In the genomic region with DNA sequence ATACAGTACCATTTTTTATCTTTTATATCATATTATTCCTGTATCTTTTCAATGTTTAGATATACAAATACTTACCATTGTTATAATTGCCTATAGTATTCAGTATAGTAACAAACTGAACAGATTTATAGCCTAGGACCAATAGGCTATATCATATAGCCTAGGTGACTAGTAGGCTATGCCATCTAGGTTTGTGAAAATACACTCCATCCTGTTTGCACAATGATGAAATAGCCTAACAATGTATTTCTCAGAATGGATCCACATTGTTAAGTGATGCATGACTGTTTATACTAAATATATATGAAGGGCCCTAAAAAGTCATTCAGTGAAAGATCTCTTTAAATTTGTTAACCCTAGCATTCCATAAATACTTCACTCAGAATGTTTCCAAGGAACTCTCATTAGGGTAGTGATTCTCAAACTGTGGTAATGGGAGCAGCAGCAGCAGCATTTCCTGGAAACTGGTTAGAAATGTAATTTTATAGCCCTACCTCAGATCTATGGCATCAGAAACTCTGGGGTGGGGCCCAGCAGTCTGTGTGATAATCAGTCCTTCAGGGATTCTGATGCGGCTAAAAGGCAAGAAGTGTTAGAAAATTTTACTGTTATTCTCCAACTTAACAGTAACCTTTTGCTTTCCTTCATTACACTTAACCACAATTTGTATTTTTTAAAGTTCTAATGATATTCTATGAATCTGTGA, we compare ENCODE assay signal across 18 cellular contexts.
DNase-seq lines count a peak whose midpoint lies in the region; ATAC-seq and TF ChIP-seq lines count a peak whose summit lies in the region.
"Had no signal": no experiment of that assay in that cellular context is flagged by ENCODE, and none has a peak within 500 bp of the region (broad histone marks: within the 10 kb centered on the region; RNA-seq: fewer than 3 reads in every experiment).

No MANE protein-coding gene starts in this region.

- intact Hi-C loops in dorsolateral prefrontal cortex (cut with DNase I): no loop called here

- H3K27ac Mint-ChIP-seq in HFFc6 (peak overlapping the region; percentile 43; the same call in 1 of the 2 replicates), type B pancreatic cell (no peak overlapping the region)
- H3K27ac Mint-ChIP-seq: activated CD4-positive, alpha-beta memory T cell treated with anti-CD3 and anti-CD28 coated beads, Interleukin-2, amount 10 ng/mL, durations not matched to agents 7 days and 5 days; activated naive CD8-positive, alpha-beta T cell treated with anti-CD3 and anti-CD28 coated beads, Interleukin-2, amount 50 U/mL, for 24 hours; neural progenitor cell; T-cell had no signal

- DNase-seq in AG04449 (ENCODE audit: low read depth, low spot score) (peak; percentile 36), HFFc6 (peak; percentile 18), astrocyte of the hippocampus (ENCODE audit: low read depth, low spot score) (peak; percentile 34), kidney tubule cell (ENCODE audit: low spot score) (peak; percentile 25), iPS-NIHi11 (ENCODE audit: low spot score) (no peak), dorsolateral prefrontal cortex (no peak), type B pancreatic cell (ENCODE audit: extremely low spot score, unreplicated experiment) (no peak)
- DNase-seq: activated CD4-positive, alpha-beta memory T cell treated with anti-CD3 and anti-CD28 coated beads, Interleukin-2, amount 10 ng/mL, durations not matched to agents 7 days and 5 days; activated naive CD8-positive, alpha-beta T cell treated with anti-CD3 and anti-CD28 coated beads, Interleukin-2, amount 50 U/mL, for 24 hours; GDM1; head of caudate nucleus; NCI-H2081 treated with DMSO at 0.1 percent for 48 hours; retina; T-cell had no signal

- H3K4me3 ChIP-seq in AG04449 (ENCODE audit: low read depth, low read length) (no peak overlapping the region), dorsolateral prefrontal cortex (no peak overlapping the region)
- H3K4me3 ChIP-seq: neural progenitor cell had no signal

- peaks cover 0 to 43% (median under 1%) of the 10 kb centered on the region in 45 donors for H3K27me3 ChIP-seq in dorsolateral prefrontal cortex
- H3K27me3 ChIP-seq: neural progenitor cell had no signal

- H3K9me3 Mint-ChIP-seq in HFFc6: no peaks in the 10 kb centered on the region
- H3K9me3 Mint-ChIP-seq in type B pancreatic cell: no peaks in the 10 kb centered on the region
- H3K9me3 Mint-ChIP-seq: activated CD4-positive, alpha-beta memory T cell treated with anti-CD3 and anti-CD28 coated beads, Interleukin-2, amount 10 ng/mL, durations not matched to agents 7 days and 5 days; activated naive CD8-positive, alpha-beta T cell treated with anti-CD3 and anti-CD28 coated beads, Interleukin-2, amount 50 U/mL, for 24 hours; T-cell had no signal

- TF ChIP-seq CTCF in AG04449 (IDR thresholded peaks at IDR 0.05; ENCODE audit: insufficient read depth, low read length, missing control alignments): no peak
- no peak for TF ChIP-seq CTCF in HFFc6 (IDR thresholded peaks at IDR 0.05)
- TF ChIP-seq CTCF in dorsolateral prefrontal cortex (IDR thresholded peaks at IDR 0.05 in 54 of 56, conservative IDR thresholded peaks at IDR 0.05 in 2 of 56; ENCODE audit: low read depth in 1 of 56, partially characterized antibody in 56 of 56): no peak
- no peak for TF ChIP-seq CTCF in type B pancreatic cell (conservative IDR thresholded peaks at IDR 0.05)

- H3K4me3 Mint-ChIP-seq in HFFc6 (no peak overlapping the region), type B pancreatic cell (no peak overlapping the region)
- H3K4me3 Mint-ChIP-seq: activated CD4-positive, alpha-beta memory T cell treated with anti-CD3 and anti-CD28 coated beads, Interleukin-2, amount 10 ng/mL, durations not matched to agents 7 days and 5 days; activated naive CD8-positive, alpha-beta T cell treated with anti-CD3 and anti-CD28 coated beads, Interleukin-2, amount 50 U/mL, for 24 hours; neural progenitor cell; T-cell had no signal

- peaks cover 2% of the 10 kb centered on the region; the same call in 1 of the 2 replicates for H3K27me3 Mint-ChIP-seq in HFFc6 (ENCODE audit: insufficient read depth)
- H3K27me3 Mint-ChIP-seq in type B pancreatic cell: no peaks in the 10 kb centered on the region
- H3K27me3 Mint-ChIP-seq: activated CD4-positive, alpha-beta memory T cell treated with anti-CD3 and anti-CD28 coated beads, Interleukin-2, amount 10 ng/mL, durations not matched to agents 7 days and 5 days; activated naive CD8-positive, alpha-beta T cell treated with anti-CD3 and anti-CD28 coated beads, Interleukin-2, amount 50 U/mL, for 24 hours; T-cell had no signal

- H3K27ac ChIP-seq in dorsolateral prefrontal cortex: no peak overlapping the region
- H3K27ac ChIP-seq: neural progenitor cell, VCaP had no signal

- ATAC-seq in GM18861 (IDR thresholded peaks at IDR 0.05; ENCODE audit: unreplicated experiment): no peak
- ATAC-seq: activated naive CD8-positive, alpha-beta T cell treated with anti-CD3 and anti-CD28 coated beads, Interleukin-2, amount 50 U/mL, for 24 hours; HepG2; T-cell had no signal

- CTCF ChIA-PET in AG04449 (lab: Yijun Ruan, JAX): no interaction called here

- H3K36me3 Mint-ChIP-seq in HFFc6 (ENCODE audit: low read depth) (peaks cover 5% of the 10 kb centered on the region; the same call in 1 of the 2 replicates), type B pancreatic cell (peaks cover 5% of the 10 kb centered on the region)
- H3K36me3 Mint-ChIP-seq: neural progenitor cell, T-cell had no signal

- POLR2A ChIA-PET in AG04449 (lab: Yijun Ruan, JAX): no interaction called here

- H3K4me1 Mint-ChIP-seq in HFFc6 (ENCODE audit: low read depth) (peaks cover 24% of the 10 kb centered on the region), type B pancreatic cell (ENCODE audit: unreplicated experiment) (peaks cover 9% of the 10 kb centered on the region)
- H3K4me1 Mint-ChIP-seq: activated CD4-positive, alpha-beta memory T cell treated with anti-CD3 and anti-CD28 coated beads, Interleukin-2, amount 10 ng/mL, durations not matched to agents 7 days and 5 days; activated naive CD8-positive, alpha-beta T cell treated with anti-CD3 and anti-CD28 coated beads, Interleukin-2, amount 50 U/mL, for 24 hours; neural progenitor cell; T-cell had no signal

Comparison
In these comparisons a context has a peak if more than half of its experiments do, and no peak if none do; other contexts are left out.
1. DNase-seq: peak in AG04449 (single experiment), HFFc6 (single experiment), astrocyte of the hippocampus (single experiment) and kidney tubule cell (single experiment); none in iPS-NIHi11 (single experiment), dorsolateral prefrontal cortex (0 of 10) and type B pancreatic cell (single experiment).